Comparison of ENCODE assay signal across 20 cellular contexts in the genomic region with DNA sequence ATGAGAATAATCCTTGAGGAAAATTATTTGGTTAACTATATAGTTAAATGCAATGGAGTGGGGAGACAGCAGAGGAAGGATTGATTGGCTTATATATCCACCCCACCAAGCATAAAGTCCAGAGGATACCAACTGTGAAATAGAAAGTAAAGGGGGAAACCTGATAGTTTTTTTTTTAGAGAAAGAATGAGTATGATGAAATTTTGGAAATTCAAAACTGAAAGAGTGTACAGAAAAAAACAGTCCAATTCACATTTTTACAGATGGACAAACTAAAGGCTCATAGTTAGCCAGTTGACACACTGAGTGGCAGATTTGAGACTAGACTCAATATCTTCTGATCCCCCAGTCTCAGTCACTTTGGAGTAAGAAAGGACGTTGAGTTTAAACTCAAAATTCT.
"Had no signal": no experiment of that assay in that cellular context is flagged by ENCODE, and none has a peak within 500 bp of the region (broad histone marks: within the 10 kb centered on the region; RNA-seq: fewer than 3 reads in every experiment).

No MANE protein-coding gene starts in this region.

- H3K27me3 ChIP-seq: dorsolateral prefrontal cortex, esophagus muscularis mucosa, foreskin keratinocyte, stomach, transverse colon had no signal

- H3K4me3 ChIP-seq: dorsolateral prefrontal cortex, esophagus muscularis mucosa, lower lobe of right lung, prostate gland, stomach, transverse colon had no signal

- H3K27ac ChIP-seq: dorsolateral prefrontal cortex, esophagus muscularis mucosa, foreskin keratinocyte, lower lobe of right lung, prostate gland, stomach, transverse colon, WERI-Rb-1 had no signal

- H3K36me3 ChIP-seq: esophagus muscularis mucosa, lower lobe of right lung, prostate gland, stomach, WERI-Rb-1 had no signal

- H3K4me1 ChIP-seq: esophagus muscularis mucosa, lower lobe of right lung, prostate gland, stomach, transverse colon had no signal

- H3K9me3 ChIP-seq: esophagus muscularis mucosa, prostate gland, stomach, transverse colon had no signal

- ATAC-seq: activated CD8-positive, alpha-beta T cell treated with anti-CD3 and anti-CD28 coated beads, Interleukin-2, amount 10 ng/mL, durations not matched to agents 7 days and 5 days; effector memory CD8-positive, alpha-beta T cell; foreskin keratinocyte; lower lobe of right lung; naive thymus-derived CD4-positive, alpha-beta T cell had no signal

- DNase-seq: activated CD4-positive, alpha-beta T cell treated with anti-CD3 and anti-CD28 coated beads, Interleukin-2, amount 10 ng/mL, durations not matched to agents 7 days and 5 days; activated CD4-positive, CD25-positive, alpha-beta regulatory T cell treated with anti-CD3 and anti-CD28 coated beads, Interleukin-2, amount 50 U/mL, for 72 hours; activated CD8-positive, alpha-beta T cell treated with anti-CD3 and anti-CD28 coated beads, Interleukin-2, amount 10 ng/mL, durations not matched to agents 7 days and 5 days; activated gamma-delta T cell; activated naive CD4-positive, alpha-beta T cell treated with anti-CD3 and anti-CD28 coated beads, Interleukin-2, amount 50 U/mL, for 16 hours; aorta; central memory CD4-positive, alpha-beta T cell; dorsolateral prefrontal cortex; effector memory CD8-positive, alpha-beta T cell; foreskin keratinocyte; kidney; lower lobe of right lung; naive thymus-derived CD4-positive, alpha-beta T cell; stimulated activated CD4-positive, alpha-beta T cell treated with anti-CD3 and anti-CD28 coated beads, Interleukin-12 subunit alpha, Interleukin-12 subunit beta, amount 100 ng/mL, for 4 hours; stimulated activated CD4-positive, alpha-beta T cell treated with anti-CD3 and anti-CD28 coated beads, Interleukin-4, amount 100 ng/mL, for 4 hours; stomach; transverse colon; WERI-Rb-1 had no signal
